ENCODE assay signal across 3 cellular contexts in genomic region chr11:14266622-14267021, GRCh38.
TF ChIP-seq lines count a peak whose summit lies in the region.

No MANE protein-coding gene starts in this region.

TF ChIP-seq in HepG2, 621 proteins besides CTCF, POLR2A, EP300 and RAD21:
- TF ChIP-seq ZNF263 (CRISPR knock-in tag; IDR thresholded peaks at IDR 0.05) (peak; percentile 67), MAFK (conservative IDR thresholded peaks at IDR 0.05 in 1 of 2, IDR thresholded peaks at IDR 0.05 in 1 of 2; ENCODE audit: low read length in 2 of 2) (peak; percentile 63 to 83), ZNF296 (CRISPR knock-in tag; conservative IDR thresholded peaks at IDR 0.05) (no peak), MAFF (IDR thresholded peaks at IDR 0.05; ENCODE audit: low read depth, low read length) (peak; percentile 75), KDM6A (CRISPR knock-in tag; IDR thresholded peaks at IDR 0.05; ENCODE audit: low read depth) (no peak)
TF ChIP-seq in HepG2: peak in this region for 3.

TF ChIP-seq in GM23338, 12 proteins besides CTCF, POLR2A, EP300 and RAD21:
- TF ChIP-seq ETS1 (IDR thresholded peaks at IDR 0.05) (no peak), CREB1 (CRISPR knock-in tag; IDR thresholded peaks at IDR 0.05; ENCODE audit: low read depth) (no peak), ZNF462 (CRISPR knock-in tag; IDR thresholded peaks at IDR 0.05) (no peak), POLR2AphosphoS5 (IDR thresholded peaks at IDR 0.05; ENCODE audit: low read depth) (peak; percentile 26; the same call in 1 of the 2 replicates)
TF ChIP-seq in GM23338: peak in this region for 1.

TF ChIP-seq in K562, 482 proteins besides CTCF, POLR2A, EP300 and RAD21:
- TF ChIP-seq NR2F6 (CRISPR knock-in tag; IDR thresholded peaks at IDR 0.05), result no peak
- no peak for TF ChIP-seq ARID4B (CRISPR knock-in tag; IDR thresholded peaks at IDR 0.05)
- no peak for TF ChIP-seq ZNF699 (CRISPR knock-in tag; IDR thresholded peaks at IDR 0.05; ENCODE audit: insufficient replicate concordance)
- no peak for TF ChIP-seq ZNF347 (CRISPR knock-in tag; IDR thresholded peaks at IDR 0.05; ENCODE audit: low read depth)
- TF ChIP-seq ZNF239 (CRISPR knock-in tag; IDR thresholded peaks at IDR 0.05), result no peak
- peak; percentile 43 for TF ChIP-seq C11orf30 (IDR thresholded peaks at IDR 0.05; ENCODE audit: low read depth)
- peak; percentile 40; the same call in 1 of the 2 replicates for TF ChIP-seq MAFF (IDR thresholded peaks at IDR 0.05; ENCODE audit: low read length)
- TF ChIP-seq UBTF (IDR thresholded peaks at IDR 0.05; ENCODE audit: borderline replicate concordance in 1 of 2, low read depth in 2 of 2, low read length in 2 of 2), result no peak
- peak; percentile 15; the same call in 1 of the 2 replicates for TF ChIP-seq MAFK (IDR thresholded peaks at IDR 0.05; ENCODE audit: low read length)
- TF ChIP-seq POLR2H (tag; IDR thresholded peaks at IDR 0.05; ENCODE audit: low read depth), result no peak
- peak; percentile 12; the same call in 1 of the 2 replicates for TF ChIP-seq MAFG (tag; conservative IDR thresholded peaks at IDR 0.05)
- TF ChIP-seq OTX1 (CRISPR knock-in tag; IDR thresholded peaks at IDR 0.05), result no peak
- TF ChIP-seq ZNF316 (IDR thresholded peaks at IDR 0.05), result peak; percentile 67
- no peak for TF ChIP-seq TBP (optimal IDR thresholded peaks at IDR 0.05; ENCODE audit: low read depth, low read length)
